ENCODE assay signal across 8 cellular contexts in the genomic region with DNA sequence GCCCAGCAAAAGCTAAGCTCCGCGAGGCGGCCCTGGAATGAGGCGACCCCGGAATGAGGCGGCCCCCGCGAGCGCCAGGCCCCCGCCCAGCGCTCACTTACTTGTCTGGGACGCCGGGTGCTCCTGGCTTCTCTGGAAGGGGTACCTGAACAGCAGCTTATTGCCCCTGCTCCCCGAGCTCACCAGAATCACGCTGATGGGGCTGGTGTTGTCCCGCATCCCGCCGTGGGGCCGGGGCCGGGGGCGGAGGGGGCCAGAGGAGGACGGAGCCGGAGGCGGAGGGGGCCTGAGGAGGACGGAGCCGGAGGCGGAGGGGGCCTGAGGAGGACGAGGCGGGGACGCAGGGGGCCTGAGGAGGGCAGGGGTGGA. TPM values are rescaled to one million over a fixed set of nuclear protein-coding genes. Genes with fewer than 3 reads are reported as not detected.
A peak's percentile ranks its signal among the peaks of the same experiment; 100 is the strongest.
DNase-seq lines count a peak whose midpoint lies in the region; ATAC-seq, FAIRE-seq and TF ChIP-seq lines count a peak whose summit lies in the region.

No MANE protein-coding gene starts in this region.

- TF ChIP-seq CTCF in H1 (IDR thresholded peaks at IDR 0.05; ENCODE audit: control extremely low read depth in 1 of 3, insufficient read depth in 1 of 3, low read depth in 1 of 3, low read length in 3 of 3) (no peak), transverse colon (IDR thresholded peaks at IDR 0.05) (no peak)

- H3K18ac ChIP-seq in H1 (ENCODE audit: extremely low read depth, low read length) = no peak overlapping the region

- H3K14ac ChIP-seq in H1 (ENCODE audit: insufficient read length) = no peak overlapping the region

- H3K79me2 ChIP-seq in H1 (ENCODE audit: control insufficient read depth in 1 of 2, insufficient read depth in 2 of 2, low read length in 2 of 2) = peaks cover 0 to 20% of the 10 kb centered on the region in 2 experiments; a peak in 2 of 4 replicates

- H3K23me2 ChIP-seq in H1 (ENCODE audit: low read depth, low read length) = no peaks in the 10 kb centered on the region

- H3K56ac ChIP-seq in H1 (replicated peaks; ENCODE audit: insufficient read length, low read depth, low read length) = peak overlapping the region; percentile 30

- H3K4me1 ChIP-seq in H1 (replicated peaks in 1 of 4; ENCODE audit: control insufficient read depth in 3 of 4, insufficient read depth in 4 of 4, low read length in 3 of 4) (no peaks in the 10 kb centered on the region; a peak in 2 of 7 replicates), muscle layer of duodenum (ENCODE audit: control insufficient read depth in 1 of 2, insufficient read depth in 2 of 2, low read length in 2 of 2) (peaks cover 0 to 8% of the 10 kb centered on the region in 2 donors), transverse colon (peaks cover 6 to 15% (median 10%) of the 10 kb centered on the region in 4 donors)

- TF ChIP-seq RAD21 in H1 (IDR thresholded peaks at IDR 0.05 in 1 of 2, conservative IDR thresholded peaks at IDR 0.05 in 1 of 2; ENCODE audit: low read depth in 2 of 2, low read length in 2 of 2) = no peak

- intact Hi-C loops in transverse colon (cut with DNase I; ENCODE audit: low total_unique reads) = no loop called here

- no peak overlapping the region for H2BK15ac ChIP-seq in H1 (ENCODE audit: low read length)

- H3K27me3 ChIP-seq in H1 (replicated peaks in 1 of 4; ENCODE audit: control insufficient read depth in 3 of 4, extremely low read depth in 1 of 4, insufficient read depth in 3 of 4, low read length in 3 of 4) (no peaks in the 10 kb centered on the region), muscle layer of duodenum (ENCODE audit: low read depth, low read length) (no peaks in the 10 kb centered on the region), transverse colon (no peaks in the 10 kb centered on the region)

- TF ChIP-seq EP300 in H1 (IDR thresholded peaks at IDR 0.05; ENCODE audit: borderline replicate concordance in 1 of 2, low read depth in 2 of 2, low read length in 2 of 2) (no peak), transverse colon (IDR thresholded peaks at IDR 0.05; ENCODE audit: low read depth) (no peak)

- peak overlapping the region; percentile 59 to 98 (median 72) for H3K4me3 ChIP-seq in H1 (ENCODE audit: extremely low read depth in 1 of 4, insufficient read depth in 2 of 4, low read depth in 3 of 4, low read length in 4 of 4)
- H3K4me3 ChIP-seq in muscle layer of duodenum (ENCODE audit: low read depth in 1 of 2, low read length in 2 of 2) = peak overlapping the region; percentile 46 to 79
- peak overlapping the region; percentile 64 to 98 (median 95) for H3K4me3 ChIP-seq in transverse colon

- in situ Hi-C loops in transverse colon (cut with MboI; ENCODE audit: low pct_ligation_motif_present in 1 of 4, low pct_unique_long_range_greater_than_20kb in 1 of 4, low sequenced_read_pairs in 3 of 4) = no loop called here

- H3K79me1 ChIP-seq in H1 (ENCODE audit: low read depth, low read length) = peaks cover 2% of the 10 kb centered on the region

- peak overlapping the region in 3 of 4 experiments; percentile 54 to 70 (median 64); a peak in 6 of 7 replicates for H3K9ac ChIP-seq in H1 (replicated peaks in 1 of 4; ENCODE audit: extremely low read depth in 1 of 4, low read depth in 3 of 4, low read length in 3 of 4)

- H3K4ac ChIP-seq in H1 (replicated peaks; ENCODE audit: insufficient read length, low read depth, low read length) = no peak overlapping the region

- TF ChIP-seq POLR2A in H1 (IDR thresholded peaks at IDR 0.05; ENCODE audit: control extremely low read depth in 1 of 2, low read depth in 2 of 2, low read length in 2 of 2) (no peak), transverse colon (IDR thresholded peaks at IDR 0.05) (no peak)

- CTCF ChIA-PET in H1 (lab: Charles Lee; ENCODE audit: partially characterized antibody) = interaction anchor here (0.6 to 0.7 kb wide), 2 partner anchors 20 to 60 kb away, joined by 3 to 4 read pairs; a partner anchor contains a TSS

- H4K8ac ChIP-seq in H1 (ENCODE audit: extremely low read depth, insufficient read depth, low read length) = no peak overlapping the region; the same call in 1 of the 2 replicates

- H2BK12ac ChIP-seq in H1 (ENCODE audit: low read depth, low read length) = no peak overlapping the region

- no peaks in the 10 kb centered on the region for H4K20me1 ChIP-seq in H1 (replicated peaks in 1 of 2; ENCODE audit: control insufficient read depth in 1 of 2, insufficient read depth in 2 of 2, low read length in 2 of 2)

- no peak overlapping the region for H2BK5ac ChIP-seq in H1 (ENCODE audit: low read depth, low read length)

- 2% methylated on average over 20 of the region's 30 CpGs; no CpG with 5 or more reads in 1 of the 2 experiments for WGBS in H1 (ENCODE audit: extremely low coverage in 1 of 2, insufficient coverage in 1 of 2, insufficient read length in 1 of 2, insufficient replicate concordance in 2 of 2, low coverage in 1 of 2, low lambda C conversion rate in 2 of 2, missing lambda C conversion rate in 1 of 2), 2 experiments
- 0% methylated on average over 2 to 20 of the region's 30 CpGs for WGBS in transverse colon (ENCODE audit: low coverage in 1 of 2), 2 donors

- H4K5ac ChIP-seq in H1 (ENCODE audit: insufficient read length, low read depth, low read length) = peak overlapping the region; percentile 28

- H2BK20ac ChIP-seq in H1 (ENCODE audit: low read length) = no peak overlapping the region

- H4K91ac ChIP-seq in H1 (replicated peaks; ENCODE audit: insufficient read length, low read length) = no peak overlapping the region

- peak; percentile 21 for DNase-seq in NCI-H748 (lab: John Stamatoyannopoulos, UW; ENCODE audit: unreplicated experiment)
- DNase-seq in NCI-H748 treated with DMSO at 0.1 percent for 48 hours (lab: John Stamatoyannopoulos, UW) = no peak
- DNase-seq in activated CD4-positive, alpha-beta T cell treated with anti-CD3 and anti-CD28 coated beads, Interleukin-2, amount 50 U/mL, for 1 hour = peak; percentile 22
- peak in 1 of 2 experiments; percentile 71 for DNase-seq in H1 (ENCODE audit: low read depth in 1 of 2, low spot score in 2 of 2)
- DNase-seq in transverse colon = no peak
- DNase-seq in midbrain (lab: John Stamatoyannopoulos, UW) = no peak

- POLR2A ChIA-PET in H1 (lab: Charles Lee; ENCODE audit: partially characterized antibody) = interaction anchor here (0.7 to 1.4 kb wide), 3 partner anchors 11 to 169 kb away, joined by 3 read pairs; no protein-coding TSS in a partner anchor

- H2BK120ac ChIP-seq in H1 (replicated peaks; ENCODE audit: low read depth, low read length) = no peak overlapping the region

- H2AFZ ChIP-seq in H1 (ENCODE audit: low read length) = no peak overlapping the region; the same call in 1 of the 2 replicates

- no peaks in the 10 kb centered on the region for H3K36me3 ChIP-seq in H1 (ENCODE audit: control insufficient read depth in 2 of 4, insufficient read depth in 4 of 4, low read length in 3 of 4)
- no peaks in the 10 kb centered on the region for H3K36me3 ChIP-seq in muscle layer of duodenum (ENCODE audit: control insufficient read depth in 1 of 2, insufficient read depth in 2 of 2, low read length in 2 of 2)
- H3K36me3 ChIP-seq in transverse colon = no peaks in the 10 kb centered on the region

- H3K27ac ChIP-seq in H1 (ENCODE audit: low read depth, low read length) (no peak overlapping the region), muscle layer of duodenum (ENCODE audit: low read length) (no peak overlapping the region), transverse colon (peak overlapping the region; percentile 90 to 95 (median 94))

- no peak for ATAC-seq in GM21576 (IDR thresholded peaks at IDR 0.05; ENCODE audit: unreplicated experiment)

- no peak overlapping the region for H3K23ac ChIP-seq in H1 (ENCODE audit: insufficient read length)

- H2AK5ac ChIP-seq in H1 (ENCODE audit: low read depth, low read length) = no peak overlapping the region

- no peak for FAIRE-seq in H1 (lab: Jason Lieb, UNC)

- H3K4me2 ChIP-seq in H1 (ENCODE audit: insufficient read depth in 1 of 2, low read depth in 2 of 2, low read length in 2 of 2) = peak overlapping the region; percentile 59 to 67

- H3K9me3 ChIP-seq in H1 (ENCODE audit: insufficient read depth in 2 of 2, low read depth in 1 of 2, low read length in 1 of 2) = no peaks in the 10 kb centered on the region
- no peaks in the 10 kb centered on the region for H3K9me3 ChIP-seq in muscle layer of duodenum (ENCODE audit: control insufficient read depth in 1 of 2, low read length in 2 of 2)
- H3K9me3 ChIP-seq in transverse colon = no peaks in the 10 kb centered on the region

RNA-seq across cellular contexts. Expression of a gene that starts 0.4 kb away (rescaled TPM):
- 34.2 and 37.8 TPM in 2 replicates for total RNA-seq in H1 (2021; fragmentation: NEBNext Ultra II Directional; extraction: Animal tissue kit (Norgen Biotek cat#: 25700))
- polyA plus RNA-seq in H1 (2011; rRNA removed) = 22.9 and 37.8 TPM in 2 replicates
- polyA plus RNA-seq in H1 (2011; cell fraction: cytosol; rRNA removed) = 12.3 TPM
- 50.7 TPM for polyA plus RNA-seq in H1 (2011; cell fraction: nucleus; rRNA removed)
- 29.5 to 47.7 TPM (median 43.8 TPM) in 4 replicates for polyA plus RNA-seq in H1 (2012, experiment 1 of 2)
- polyA plus RNA-seq in H1 (2012, experiment 2 of 2) = 45.1 TPM
- 27.6 TPM for polyA plus RNA-seq in H1 (2013, experiment 1 of 2)
- 24.6 TPM for polyA plus RNA-seq in H1 (2013, experiment 2 of 2)
- polyA minus RNA-seq in H1 (2011; rRNA and poly(A)+ RNA removed) = 18.0 and 22.1 TPM in 2 replicates
- 22.2 TPM for polyA minus RNA-seq in H1 (2011; cell fraction: cytosol; rRNA and poly(A)+ RNA removed)
- polyA minus RNA-seq in H1 (2011; cell fraction: nucleus; rRNA and poly(A)+ RNA removed) = 31.8 TPM
- 10 to 100 TPM; 12.8 to 99.5 (median 22.6) TPM for total RNA-seq in transverse colon

RNA-seq across cellular contexts. Expression of a gene that starts 14.4 kb away (rescaled TPM):
- total RNA-seq in H1 (2021; fragmentation: NEBNext Ultra II Directional; extraction: Animal tissue kit (Norgen Biotek cat#: 25700)) = not detected in 2 replicates
- polyA plus RNA-seq in H1 (2011; rRNA removed) = 0.12 TPM in 1 of 2 replicates, not detected in the other
- polyA plus RNA-seq in H1 (2011; cell fraction: cytosol; rRNA removed) = 0.12 TPM
- 0.20 TPM for polyA plus RNA-seq in H1 (2011; cell fraction: nucleus; rRNA removed)
- polyA plus RNA-seq in H1 (2012, experiment 1 of 2) = not detected in 4 replicates
- not detected for polyA plus RNA-seq in H1 (2012, experiment 2 of 2)
- 0.14 TPM for polyA plus RNA-seq in H1 (2013, experiment 1 of 2)
- polyA plus RNA-seq in H1 (2013, experiment 2 of 2) = 0.22 TPM
- polyA minus RNA-seq in H1 (2011; rRNA and poly(A)+ RNA removed) = not detected in 2 replicates
- 6.6 TPM for polyA minus RNA-seq in H1 (2011; cell fraction: cytosol; rRNA and poly(A)+ RNA removed)
- polyA minus RNA-seq in H1 (2011; cell fraction: nucleus; rRNA and poly(A)+ RNA removed) = not detected
- total RNA-seq in transverse colon = not detected

RNA-seq across cellular contexts. Expression of a gene that starts 27.7 kb away (rescaled TPM):
- total RNA-seq in H1 (2021; fragmentation: NEBNext Ultra II Directional; extraction: Animal tissue kit (Norgen Biotek cat#: 25700)) = not detected in 2 replicates
- 0.78 and 0.88 TPM in 2 replicates for polyA plus RNA-seq in H1 (2011; rRNA removed)
- not detected for polyA plus RNA-seq in H1 (2011; cell fraction: cytosol; rRNA removed)
- polyA plus RNA-seq in H1 (2011; cell fraction: nucleus; rRNA removed) = not detected
- not detected in 4 replicates for polyA plus RNA-seq in H1 (2012, experiment 1 of 2)
- not detected for polyA plus RNA-seq in H1 (2012, experiment 2 of 2)
- not detected for polyA plus RNA-seq in H1 (2013, experiment 1 of 2)
- not detected for polyA plus RNA-seq in H1 (2013, experiment 2 of 2)
- not detected in 2 replicates for polyA minus RNA-seq in H1 (2011; rRNA and poly(A)+ RNA removed)
- polyA minus RNA-seq in H1 (2011; cell fraction: cytosol; rRNA and poly(A)+ RNA removed) = not detected
- not detected for polyA minus RNA-seq in H1 (2011; cell fraction: nucleus; rRNA and poly(A)+ RNA removed)
- not detected for total RNA-seq in transverse colon

RNA-seq across cellular contexts. Expression of a gene that starts 34.6 kb away (rescaled TPM):
- total RNA-seq in H1 (2021; fragmentation: NEBNext Ultra II Directional; extraction: Animal tissue kit (Norgen Biotek cat#: 25700)) = 1.1 TPM in 1 of 2 replicates, not detected in the other
- 6.1 and 8.1 TPM in 2 replicates for polyA plus RNA-seq in H1 (2011; rRNA removed)
- polyA plus RNA-seq in H1 (2011; cell fraction: cytosol; rRNA removed) = 2.7 TPM
- polyA plus RNA-seq in H1 (2011; cell fraction: nucleus; rRNA removed) = 4.4 TPM
- 0.80 to 2.8 TPM (median 2.0 TPM) in 4 replicates for polyA plus RNA-seq in H1 (2012, experiment 1 of 2)
- polyA plus RNA-seq in H1 (2012, experiment 2 of 2) = 2.8 TPM
- 3.0 TPM for polyA plus RNA-seq in H1 (2013, experiment 1 of 2)
- polyA plus RNA-seq in H1 (2013, experiment 2 of 2) = 3.5 TPM
- 0.41 and 0.61 TPM in 2 replicates for polyA minus RNA-seq in H1 (2011; rRNA and poly(A)+ RNA removed)
- 2.8 TPM for polyA minus RNA-seq in H1 (2011; cell fraction: cytosol; rRNA and poly(A)+ RNA removed)
- polyA minus RNA-seq in H1 (2011; cell fraction: nucleus; rRNA and poly(A)+ RNA removed) = 5.1 TPM
- total RNA-seq in transverse colon = 10 to 100 TPM in 1 of 4 donors, 1 to 10 TPM in 2, not detected in 1; 1.8 to 10.8 (median 7.0) TPM

RNA-seq across cellular contexts. Expression of a gene that starts 38.4 kb away (rescaled TPM):
- 1.1 and 2.3 TPM in 2 replicates for total RNA-seq in H1 (2021; fragmentation: NEBNext Ultra II Directional; extraction: Animal tissue kit (Norgen Biotek cat#: 25700))
- polyA plus RNA-seq in H1 (2011; rRNA removed) = 2.3 and 8.6 TPM in 2 replicates
- 2.0 TPM for polyA plus RNA-seq in H1 (2011; cell fraction: cytosol; rRNA removed)
- 1.6 TPM for polyA plus RNA-seq in H1 (2011; cell fraction: nucleus; rRNA removed)
- 1.2 to 1.6 TPM (median 1.4 TPM) in 3 of 4 replicates, not detected in the other for polyA plus RNA-seq in H1 (2012, experiment 1 of 2)
- polyA plus RNA-seq in H1 (2012, experiment 2 of 2) = 4.5 TPM
- 2.9 TPM for polyA plus RNA-seq in H1 (2013, experiment 1 of 2)
- 3.2 TPM for polyA plus RNA-seq in H1 (2013, experiment 2 of 2)
- polyA minus RNA-seq in H1 (2011; rRNA and poly(A)+ RNA removed) = not detected in 2 replicates
- 10.6 TPM for polyA minus RNA-seq in H1 (2011; cell fraction: cytosol; rRNA and poly(A)+ RNA removed)
- polyA minus RNA-seq in H1 (2011; cell fraction: nucleus; rRNA and poly(A)+ RNA removed) = not detected
- 1 to 10 TPM in 1 of 4 donors, not detected in 3; 4.4 TPM for total RNA-seq in transverse colon

Comparison
In these comparisons a context has a peak if more than half of its experiments do, and no peak if none do; other contexts are left out.
1. DNase-seq: peak in NCI-H748 (single experiment) and activated CD4-positive, alpha-beta T cell treated with anti-CD3 and anti-CD28 coated beads, Interleukin-2, amount 50 U/mL, for 1 hour (single experiment); none in NCI-H748 treated with DMSO at 0.1 percent for 48 hours (single experiment), transverse colon (single experiment) and midbrain (single experiment).
2. H3K27ac ChIP-seq: peak in transverse colon (4 of 4); none in H1 (single experiment) and muscle layer of duodenum (single experiment).
3. Peak in every context shown above with its lines, with median percentiles within 50 percentile points of each other: H3K4me3 ChIP-seq.